ENCODE assay signal across 12 cellular contexts in genomic region chr21:43341349-43342163, GRCh38.
DNase-seq lines count a peak whose midpoint lies in the region; ATAC-seq, FAIRE-seq and TF ChIP-seq lines count a peak whose summit lies in the region.
"Had no signal": no experiment of that assay in that cellular context is flagged by ENCODE, and none has a peak within 500 bp of the region (broad histone marks: within the 10 kb centered on the region; RNA-seq: fewer than 3 reads in every experiment).

No MANE protein-coding gene starts in this region.

- ATAC-seq in heart right ventricle, result peak in 6 of 8 donors; percentile 25 to 70 (median 40)
- ATAC-seq in gastrocnemius medialis, result peak; percentile 53 to 80
- no peak for ATAC-seq in HG02678 (IDR thresholded peaks at IDR 0.05; ENCODE audit: unreplicated experiment)

- H3K4me3 ChIP-seq in heart right ventricle, result no peak overlapping the region
- H3K4me3 ChIP-seq in gastrocnemius medialis, result no peak overlapping the region
- H3K4me3 ChIP-seq in kidney (ENCODE audit: low read length in 2 of 2), result no peak overlapping the region
- H3K4me3 ChIP-seq: uterus had no signal

- POLR2A ChIA-PET in RWPE1 (lab: Yijun Ruan, JAX; ENCODE audit: low non-redundant PET), result no interaction called here

- no peaks in the 10 kb centered on the region for H3K9me3 ChIP-seq in heart right ventricle
- no peaks in the 10 kb centered on the region for H3K9me3 ChIP-seq in gastrocnemius medialis
- no peaks in the 10 kb centered on the region for H3K9me3 ChIP-seq in kidney (ENCODE audit: control insufficient read depth in 1 of 2, low read length in 2 of 2)
- H3K9me3 ChIP-seq: SK-N-SH, uterus had no signal

- FAIRE-seq in kidney (lab: Jason Lieb, UNC) (no peak), GM12891 (lab: Jason Lieb, UNC) (no peak)

- H3K27ac ChIP-seq in RWPE1 (peak overlapping the region; percentile 79), heart right ventricle (peak overlapping the region in 2 of 10 donors; percentile 11 to 35), gastrocnemius medialis (peak overlapping the region in 3 of 4 donors; percentile 54 to 83 (median 68)), kidney (ENCODE audit: low read depth in 2 of 2, low read length in 2 of 2) (no peak overlapping the region)
- H3K27ac ChIP-seq: uterus had no signal

- H3K27me3 ChIP-seq in heart right ventricle (no peaks in the 10 kb centered on the region), gastrocnemius medialis (peaks cover 0 to 12% (median 0%) of the 10 kb centered on the region in 3 donors)
- H3K27me3 ChIP-seq: uterus had no signal

- TF ChIP-seq CTCF in RWPE1 (conservative IDR thresholded peaks at IDR 0.05; ENCODE audit: low read depth) (no peak), heart right ventricle (IDR thresholded peaks at IDR 0.05) (no peak), gastrocnemius medialis (IDR thresholded peaks at IDR 0.05 in 4 of 5, conservative IDR thresholded peaks at IDR 0.05 in 1 of 5) (no peak), kidney (IDR thresholded peaks at IDR 0.05; ENCODE audit: borderline replicate concordance, extremely low read depth, insufficient read depth) (no peak)

- CTCF ChIA-PET in RWPE1 (lab: Yijun Ruan, JAX), result interaction anchor here (1.0 kb wide), 1 partner anchor 14 kb away, joined by 3 read pairs; no protein-coding TSS in a partner anchor

- no peak overlapping the region for H3K9ac ChIP-seq in kidney (ENCODE audit: low read length in 2 of 2)
- H3K9ac ChIP-seq: SK-N-SH had no signal

- 74 to 75% methylated on average over 25 of the region's 25 CpGs for WGBS in heart right ventricle, 2 donors

- peaks cover 0 to 39% (median 19%) of the 10 kb centered on the region in 9 donors for H3K4me1 ChIP-seq in heart right ventricle
- peaks cover 11 to 18% of the 10 kb centered on the region in 2 donors for H3K4me1 ChIP-seq in gastrocnemius medialis
- H3K4me1 ChIP-seq in kidney (ENCODE audit: control insufficient read depth in 1 of 2, insufficient read depth in 1 of 2, low read depth in 1 of 2, low read length in 2 of 2), result peaks cover 9 to 19% of the 10 kb centered on the region in 2 donors
- H3K4me1 ChIP-seq: uterus had no signal

- DNase-seq in EL, result peak; percentile 16
- DNase-seq in RWPE1 (ENCODE audit: low spot score), result no peak
- no peak for DNase-seq in heart right ventricle
- peak; percentile 34 to 79 for DNase-seq in gastrocnemius medialis
- DNase-seq in kidney, result no peak
- no peak for DNase-seq in GM12891 (ENCODE audit: insufficient read length, low spot score)
- DNase-seq: COR-L47; NK-92 treated with Interleukin-12 subunit alpha and Interleukin-12 subunit beta, amount 100 ng/mL, for 24 hours; SK-N-SH; stimulated activated CD4-positive, alpha-beta T cell treated with anti-CD3 and anti-CD28 coated beads, Interleukin-4, amount 100 ng/mL, for 1 hour; uterus had no signal

- H3K36me3 ChIP-seq in heart right ventricle, result no peaks in the 10 kb centered on the region
- no peaks in the 10 kb centered on the region for H3K36me3 ChIP-seq in gastrocnemius medialis
- no peaks in the 10 kb centered on the region for H3K36me3 ChIP-seq in kidney (ENCODE audit: control insufficient read depth in 1 of 2, insufficient read depth in 2 of 2, low read length in 2 of 2)
- H3K36me3 ChIP-seq: uterus had no signal

- in situ Hi-C loops in gastrocnemius medialis (cut with MboI; ENCODE audit: low sequenced_read_pairs in 4 of 4), result no loop called here

- TF ChIP-seq POLR2A in gastrocnemius medialis (IDR thresholded peaks at IDR 0.05) (no peak), GM12891 (IDR thresholded peaks at IDR 0.05; ENCODE audit: low read depth, low read length) (no peak)

- intact Hi-C loops in heart right ventricle (cut with DNase I) (loop anchor here in 3 of 10 donors (5.0 to 10.0 kb wide), 3 partner anchors 39 to 313 kb away; partner anchors contain the start of genes HSF2BP (in 1 of the 3) and RRP1B (in 1 of the 3)), gastrocnemius medialis (cut with DNase I; ENCODE audit: low total_unique reads) (no loop called here), kidney (cut with DNase I) (no loop called here)

TF ChIP-seq in GM12891, 5 proteins besides CTCF, POLR2A, EP300 and RAD21:
- TF ChIP-seq POLR2AphosphoS5 (IDR thresholded peaks at IDR 0.05; ENCODE audit: low read depth, low read length), result no peak
- no peak for TF ChIP-seq TAF1 (IDR thresholded peaks at IDR 0.05; ENCODE audit: low read depth, low read length)
- no peak for TF ChIP-seq POU2F2 (IDR thresholded peaks at IDR 0.05; ENCODE audit: low read depth, low read length)
- TF ChIP-seq PAX5 (IDR thresholded peaks at IDR 0.05; ENCODE audit: insufficient read depth, low read length, severe bottlenecking), result no peak
- no peak for TF ChIP-seq SPI1 (IDR thresholded peaks at IDR 0.05; ENCODE audit: low read depth, low read length)

Comparison
In these comparisons a context has a peak if more than half of its experiments do, and no peak if none do; other contexts are left out.
1. DNase-seq: peak in EL (single experiment) and gastrocnemius medialis (2 of 2); none in RWPE1 (single experiment), heart right ventricle (0 of 2), kidney (single experiment) and GM12891 (single experiment).
2. H3K27ac ChIP-seq: peak in RWPE1 (single experiment) and gastrocnemius medialis (3 of 4); none in kidney (0 of 2).